8 cellular contexts compared by ENCODE assay signal in genomic region chr20:34824861-34825529, GRCh38. TPM values are rescaled to one million over a fixed set of nuclear protein-coding genes. Genes with fewer than 3 reads are reported as not detected.
A peak's percentile ranks its signal among the peaks of the same experiment; 100 is the strongest.
DNase-seq lines count a peak whose midpoint lies in the region; ATAC-seq and TF ChIP-seq lines count a peak whose summit lies in the region.

No MANE protein-coding gene starts in this region.

- H3K36me3 Mint-ChIP-seq in activated naive CD8-positive, alpha-beta T cell treated with anti-CD3 and anti-CD28 coated beads, Interleukin-2, amount 50 U/mL, for 24 hours (ENCODE audit: low read depth): no peaks in the 10 kb centered on the region

- TF ChIP-seq EP300 in upper lobe of left lung (IDR thresholded peaks at IDR 0.05): no peak

- peaks cover 32% of the 10 kb centered on the region for H3K4me1 Mint-ChIP-seq in activated naive CD8-positive, alpha-beta T cell treated with anti-CD3 and anti-CD28 coated beads, Interleukin-2, amount 50 U/mL, for 24 hours

- H3K27ac Mint-ChIP-seq in activated naive CD8-positive, alpha-beta T cell treated with anti-CD3 and anti-CD28 coated beads, Interleukin-2, amount 50 U/mL, for 24 hours: peak overlapping the region; percentile 86

- H3K9me3 ChIP-seq in heart right ventricle (no peaks in the 10 kb centered on the region), upper lobe of left lung (no peaks in the 10 kb centered on the region)

- TF ChIP-seq POLR2A in upper lobe of left lung (IDR thresholded peaks at IDR 0.05): peak in 1 of 4 donors; percentile 33

- TF ChIP-seq CTCF in heart right ventricle (IDR thresholded peaks at IDR 0.05) (peak in 2 of 9 donors; percentile 17 to 19), upper lobe of left lung (IDR thresholded peaks at IDR 0.05) (peak in 1 of 6 experiments; percentile 20)

- intact Hi-C loops in heart right ventricle (cut with DNase I) (loop anchor here in 2 of 10 donors (10.0 kb wide), 2 partner anchors 270 to 450 kb away; partner anchors contain the start of genes MMP24OS (in 1 of the 2) and TRPC4AP (in 1 of the 2)), posterior cingulate gyrus (cut with DNase I) (no loop called here)

- H3K27ac ChIP-seq in heart right ventricle: peak overlapping the region; percentile 85 to 97 (median 93)
- H3K27ac ChIP-seq in upper lobe of left lung: peak overlapping the region; percentile 91 to 98 (median 94)

- H3K4me3 Mint-ChIP-seq in activated naive CD8-positive, alpha-beta T cell treated with anti-CD3 and anti-CD28 coated beads, Interleukin-2, amount 50 U/mL, for 24 hours: peak overlapping the region; percentile 93

- ATAC-seq in GM21423 (IDR thresholded peaks at IDR 0.05; ENCODE audit: unreplicated experiment): peak; percentile 59
- ATAC-seq in activated naive CD8-positive, alpha-beta T cell treated with anti-CD3 and anti-CD28 coated beads, Interleukin-2, amount 50 U/mL, for 24 hours: peak; percentile 75
- peak; percentile 69 to 91 (median 80) for ATAC-seq in heart right ventricle
- ATAC-seq in upper lobe of left lung (ENCODE audit: low FRiP score in 2 of 2): peak; percentile 80 to 93

- WGBS in heart right ventricle, 2 donors: 0 to 2% methylated on average over 42 to 66 of the region's 67 CpGs
- WGBS in upper lobe of left lung, 2 donors: 0% methylated on average over 2 to 20 of the region's 67 CpGs

- H3K9me3 Mint-ChIP-seq in activated naive CD8-positive, alpha-beta T cell treated with anti-CD3 and anti-CD28 coated beads, Interleukin-2, amount 50 U/mL, for 24 hours: no peaks in the 10 kb centered on the region

- no peaks in the 10 kb centered on the region for H3K27me3 Mint-ChIP-seq in activated naive CD8-positive, alpha-beta T cell treated with anti-CD3 and anti-CD28 coated beads, Interleukin-2, amount 50 U/mL, for 24 hours

- H3K4me3 ChIP-seq in heart right ventricle: peak overlapping the region; percentile 67 to 98 (median 92)
- H3K4me3 ChIP-seq in upper lobe of left lung: peak overlapping the region; percentile 86 to 98 (median 92)

- DNase-seq in D341Med (ENCODE audit: low spot score): peak; percentile 87
- peak; percentile 61 for DNase-seq in HuH-7 (ENCODE audit: low spot score)
- DNase-seq in SW 1271 (lab: John Stamatoyannopoulos, UW): peak; percentile 67 to 68
- peak; percentile 72 for DNase-seq in activated naive CD8-positive, alpha-beta T cell treated with anti-CD3 and anti-CD28 coated beads, Interleukin-2, amount 50 U/mL, for 24 hours
- DNase-seq in heart right ventricle: peak; percentile 54 to 71
- DNase-seq in posterior cingulate gyrus: peak; percentile 53 to 95 (median 74)
- DNase-seq in upper lobe of left lung: peak; percentile 57 to 95

- peaks cover 3 to 55% (median 29%) of the 10 kb centered on the region in 9 donors for H3K4me1 ChIP-seq in heart right ventricle
- H3K4me1 ChIP-seq in upper lobe of left lung: peaks cover 21 to 26% (median 24%) of the 10 kb centered on the region in 4 donors

- H3K27me3 ChIP-seq in heart right ventricle (no peaks in the 10 kb centered on the region), upper lobe of left lung (no peaks in the 10 kb centered on the region)

- peaks cover 0 to 6% (median 0%) of the 10 kb centered on the region in 9 donors for H3K36me3 ChIP-seq in heart right ventricle
- H3K36me3 ChIP-seq in upper lobe of left lung: no peaks in the 10 kb centered on the region

RNA-seq across cellular contexts. Expression of gene NCOA6, which starts 0.5 kb away (rescaled TPM):
- total RNA-seq in heart right ventricle (10 to 100 TPM; 15.5 to 19.7 (median 18.0) TPM), upper lobe of left lung (10 to 100 TPM; 23.0 to 68.1 (median 25.8) TPM)
- 10 to 100 TPM; 11.6 to 37.5 TPM for polyA plus RNA-seq in heart right ventricle

RNA-seq across cellular contexts. Expression of gene GGT7, which starts 47.7 kb away (rescaled TPM):
- total RNA-seq in heart right ventricle (10 to 100 TPM in 9 of 10 donors, 1 to 10 TPM in 1; 8.0 to 27.7 (median 14.9) TPM), upper lobe of left lung (10 to 100 TPM; 12.9 to 49.2 (median 25.1) TPM)
- polyA plus RNA-seq in heart right ventricle: 10 to 100 TPM; 14.6 to 45.4 TPM

RNA-seq across cellular contexts. Expression of gene ACSS2, which starts 51.4 kb away (rescaled TPM):
- 100 to 1,000 TPM in 6 of 10 donors, 10 to 100 TPM in 4; 90.2 to 125 (median 104) TPM for total RNA-seq in heart right ventricle
- 100 to 1,000 TPM in 1 of 2 donors, 10 to 100 TPM in 1; 65.4 to 213 TPM for polyA plus RNA-seq in heart right ventricle
- 100 to 1,000 TPM; 110 to 377 (median 203) TPM for total RNA-seq in upper lobe of left lung

Comparison
In these comparisons a context has a peak if more than half of its experiments do, and no peak if none do; other contexts are left out.
1. Peak in every context shown above with its lines: DNase-seq, ATAC-seq, H3K4me3 ChIP-seq and H3K27ac ChIP-seq.